12 cellular contexts compared by ENCODE assay signal in the genomic region with DNA sequence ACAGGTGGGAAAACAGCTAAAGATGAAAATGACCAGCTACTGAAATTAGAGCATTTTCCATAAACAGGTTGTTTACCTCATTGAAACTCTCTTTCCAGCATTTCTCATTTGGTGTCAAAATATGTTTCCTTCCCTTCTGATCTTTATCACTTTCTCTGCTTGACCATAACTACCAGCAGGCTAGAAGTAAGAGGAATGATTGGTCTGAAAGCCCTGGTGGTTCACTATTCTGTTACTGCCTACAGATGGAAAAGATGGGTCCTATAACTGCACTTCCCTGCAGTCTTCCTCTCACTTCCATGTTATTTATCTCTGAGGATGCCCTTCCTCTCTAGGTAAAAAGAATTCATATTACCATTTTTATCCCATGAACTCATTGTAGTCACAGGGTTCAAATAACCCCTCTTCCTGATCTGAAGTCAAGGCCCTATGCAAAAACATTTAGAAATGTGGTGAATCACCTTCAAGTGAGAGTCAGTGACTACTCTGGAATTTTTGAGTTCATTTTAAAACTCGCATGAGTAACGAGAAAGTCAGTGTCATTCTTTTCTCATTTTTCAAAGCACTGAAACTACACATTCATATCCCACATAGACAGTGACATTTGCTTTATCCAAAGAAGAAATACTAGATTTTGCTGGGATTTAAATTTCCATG. TPM values are rescaled to one million over a fixed set of nuclear protein-coding genes. Genes with fewer than 3 reads are reported as not detected.
DNase-seq lines count a peak whose midpoint lies in the region; ATAC-seq and TF ChIP-seq lines count a peak whose summit lies in the region.
"Had no signal": no experiment of that assay in that cellular context is flagged by ENCODE, and none has a peak within 500 bp of the region (broad histone marks: within the 10 kb centered on the region; RNA-seq: fewer than 3 reads in every experiment).

No MANE protein-coding gene starts in this region.

- no peak for TF ChIP-seq POLR2A in esophagus squamous epithelium (IDR thresholded peaks at IDR 0.05)

- in situ Hi-C loops in HAP-1 (cut with MboI; ENCODE audit: low sequenced_read_pairs), result no loop called here

- H3K4me3 ChIP-seq in esophagus squamous epithelium (no peak overlapping the region), retinal pigment epithelial cell (ENCODE audit: low read length) (no peak overlapping the region), HAP-1 (no peak overlapping the region)
- H3K4me3 ChIP-seq: K562 had no signal

- H3K36me3 ChIP-seq in esophagus squamous epithelium (no peaks in the 10 kb centered on the region), HAP-1 (replicated peaks) (no peaks in the 10 kb centered on the region)

- TF ChIP-seq CTCF in RWPE1 (conservative IDR thresholded peaks at IDR 0.05; ENCODE audit: low read depth) (no peak), esophagus squamous epithelium (IDR thresholded peaks at IDR 0.05) (no peak), retinal pigment epithelial cell (conservative IDR thresholded peaks at IDR 0.05; ENCODE audit: low read depth, low read length) (no peak)

- DNase-seq in GM04503 (ENCODE audit: low read depth), result peak; percentile 77
- DNase-seq in RWPE1 (ENCODE audit: low spot score), result peak; percentile 76
- no peak for DNase-seq in esophagus squamous epithelium (lab: John Stamatoyannopoulos, UW)
- peak; percentile 36 for DNase-seq in retinal pigment epithelial cell (ENCODE audit: low read depth)
- no peak for DNase-seq in DMS114 treated with DMSO at 0.1 percent for 48 hours (lab: John Stamatoyannopoulos, UW; ENCODE audit: unreplicated experiment)
- no peak for DNase-seq in NCI-H446 (lab: John Stamatoyannopoulos, UW)
- no peak for DNase-seq in HAP-1 (ENCODE audit: low spot score in 2 of 2)
- DNase-seq: GDM1, left cardiac atrium, small intestine had no signal

- no peaks in the 10 kb centered on the region for H3K9me3 ChIP-seq in esophagus squamous epithelium
- H3K9me3 ChIP-seq in HAP-1, result no peaks in the 10 kb centered on the region

- POLR2A ChIA-PET in RWPE1 (lab: Yijun Ruan, JAX; ENCODE audit: low non-redundant PET), result no interaction called here

- H3K27me3 ChIP-seq in esophagus squamous epithelium (no peaks in the 10 kb centered on the region), HAP-1 (ENCODE audit: low read depth) (no peaks in the 10 kb centered on the region)

- WGBS in esophagus squamous epithelium, 2 donors, result 14 to 16% methylated on average over 2 of the region's 2 CpGs

- intact Hi-C loops in esophagus squamous epithelium (cut with DNase I), result no loop called here

- CTCF ChIA-PET in RWPE1 (lab: Yijun Ruan, JAX), result no interaction called here

- H3K27ac ChIP-seq in RWPE1, result no peak overlapping the region
- peak overlapping the region; percentile 74 to 83 (median 78) for H3K27ac ChIP-seq in esophagus squamous epithelium

- no peak for ATAC-seq in GM19328 (IDR thresholded peaks at IDR 0.05; ENCODE audit: unreplicated experiment)
- ATAC-seq: K562 had no signal

- H3K4me1 ChIP-seq in esophagus squamous epithelium (peaks cover 6 to 49% (median 45%) of the 10 kb centered on the region in 3 donors), HAP-1 (peaks cover 27% of the 10 kb centered on the region)

RNA-seq across cellular contexts. Expression of gene ZNF474, which starts 51.6 kb away (rescaled TPM):
- under 1 TPM in 2 of 4 donors, not detected in 2; 0.18 to 0.57 TPM for total RNA-seq in esophagus squamous epithelium

Comparison
In these comparisons a context has a peak if more than half of its experiments do, and no peak if none do; other contexts are left out.
1. DNase-seq: peak in GM04503 (single experiment), RWPE1 (single experiment) and retinal pigment epithelial cell (single experiment); none in esophagus squamous epithelium (single experiment), DMS114 treated with DMSO at 0.1 percent for 48 hours (single experiment), NCI-H446 (0 of 2) and HAP-1 (0 of 2).